15 cellular contexts compared by ENCODE assay signal in genomic region chr10:102620138-102620591, GRCh38. TPM values are rescaled to one million over a fixed set of nuclear protein-coding genes. Genes with fewer than 3 reads are reported as not detected.
DNase-seq lines count a peak whose midpoint lies in the region; ATAC-seq and TF ChIP-seq lines count a peak whose summit lies in the region.
"Had no signal": no experiment of that assay in that cellular context is flagged by ENCODE, and none has a peak within 500 bp of the region (broad histone marks: within the 10 kb centered on the region; RNA-seq: fewer than 3 reads in every experiment).

No MANE protein-coding gene starts in this region.

- no peak overlapping the region for H3K4me3 ChIP-seq in BLaER1 treated with 17β-estradiol and CSF1 and Interleukin-3, amounts not matched to agents 10 nM and 100 nM
- no peak overlapping the region for H3K4me3 ChIP-seq in colonic mucosa
- peak overlapping the region; percentile 37 for H3K4me3 ChIP-seq in skeletal muscle satellite cell (ENCODE audit: low read length)
- H3K4me3 ChIP-seq: A549 had no signal

- H3K27ac ChIP-seq in BLaER1 treated with 17β-estradiol and CSF1 and Interleukin-3, amounts not matched to agents 10 nM and 100 nM = no peak overlapping the region
- H3K27ac ChIP-seq in colonic mucosa = peak overlapping the region; percentile 29
- H3K27ac ChIP-seq: A549, KMS-11 had no signal

- H3K9me3 ChIP-seq in BLaER1 treated with 17β-estradiol and CSF1 and Interleukin-3, amounts not matched to agents 10 nM and 100 nM (replicated peaks in 1 of 11) = peaks cover 0 to 15% (median 3%) of the 10 kb centered on the region in 11 experiments; a peak in 6 of 22 replicates
- H3K9me3 ChIP-seq in colonic mucosa (no peaks in the 10 kb centered on the region), skeletal muscle satellite cell (replicated peaks; ENCODE audit: low read length) (no peaks in the 10 kb centered on the region)
- H3K9me3 ChIP-seq: A549, SK-N-SH had no signal

- no peak for DNase-seq in colonic mucosa
- DNase-seq in left lobe of liver (ENCODE audit: low spot score) = no peak
- no peak for DNase-seq in stimulated activated CD4-positive, alpha-beta T cell treated with anti-CD3 and anti-CD28 coated beads, Interleukin-4, amount 100 ng/mL, for 4 hours
- DNase-seq in NCI-H2081 (lab: John Stamatoyannopoulos, UW) = no peak
- DNase-seq: Calu3, foreskin melanocyte, NCI-H1694 treated with DMSO at 0.1 percent for 48 hours, NCI-H748 treated with DMSO at 0.1 percent for 48 hours, SK-N-SH had no signal

- H3K4me1 ChIP-seq in BLaER1 treated with 17β-estradiol and CSF1 and Interleukin-3, amounts not matched to agents 10 nM and 100 nM = peaks cover 40 to 66% (median 58%) of the 10 kb centered on the region in 10 experiments
- H3K4me1 ChIP-seq in colonic mucosa = peaks cover 9% of the 10 kb centered on the region
- H3K4me1 ChIP-seq in skeletal muscle satellite cell (ENCODE audit: control insufficient read depth, insufficient read depth, low read length) = peaks cover 48% of the 10 kb centered on the region
- H3K4me1 ChIP-seq: A549 had no signal

- intact Hi-C loops in colonic mucosa (cut with DNase I) = no loop called here

- H3K27me3 ChIP-seq in BLaER1 treated with 17β-estradiol and CSF1 and Interleukin-3, amounts not matched to agents 10 nM and 100 nM = no peaks in the 10 kb centered on the region
- H3K27me3 ChIP-seq in colonic mucosa (no peaks in the 10 kb centered on the region), skeletal muscle satellite cell (ENCODE audit: control insufficient read depth, insufficient read depth, low read length) (no peaks in the 10 kb centered on the region)

- peak overlapping the region in 10 of 11 experiments; percentile 60 to 83 (median 71); a peak in 18 of 22 replicates for H3K4me2 ChIP-seq in BLaER1 treated with 17β-estradiol and CSF1 and Interleukin-3, amounts not matched to agents 10 nM and 100 nM
- peak overlapping the region; percentile 62 for H3K4me2 ChIP-seq in skeletal muscle satellite cell (ENCODE audit: low read length)
- H3K4me2 ChIP-seq: A549, KMS-11, SK-N-SH had no signal

- TF ChIP-seq CTCF in colonic mucosa (IDR thresholded peaks at IDR 0.05) = no peak

- peak overlapping the region in 3 of 11 experiments; percentile 22 to 38 (median 28); a peak in 4 of 22 replicates for H3K9ac ChIP-seq in BLaER1 treated with 17β-estradiol and CSF1 and Interleukin-3, amounts not matched to agents 10 nM and 100 nM
- H3K9ac ChIP-seq in colonic mucosa (ENCODE audit: low read depth in 2 of 2, low read length in 2 of 2) (peak overlapping the region in 1 of 2 donors; percentile 16), skeletal muscle satellite cell (ENCODE audit: low read depth, low read length) (peak overlapping the region; percentile 46)
- H3K9ac ChIP-seq: KMS-11, SK-N-SH had no signal

- ATAC-seq in left lobe of liver (peak; percentile 62), GM21528 (IDR thresholded peaks at IDR 0.05; ENCODE audit: low FRiP score, unreplicated experiment) (no peak), GM18873 (IDR thresholded peaks at IDR 0.05; ENCODE audit: low FRiP score, unreplicated experiment) (no peak)

- peaks cover 0 to 24% (median 0%) of the 10 kb centered on the region in 11 experiments; a peak in 4 of 22 replicates for H4K20me1 ChIP-seq in BLaER1 treated with 17β-estradiol and CSF1 and Interleukin-3, amounts not matched to agents 10 nM and 100 nM

- H3K36me3 ChIP-seq in BLaER1 treated with 17β-estradiol and CSF1 and Interleukin-3, amounts not matched to agents 10 nM and 100 nM = peaks cover 25 to 63% (median 53%) of the 10 kb centered on the region in 11 experiments
- H3K36me3 ChIP-seq in colonic mucosa = no peaks in the 10 kb centered on the region
- peaks cover 4% of the 10 kb centered on the region for H3K36me3 ChIP-seq in skeletal muscle satellite cell (ENCODE audit: insufficient read depth, low read length)

RNA-seq across cellular contexts. Expression of gene TRIM8, which starts 24.1 kb away (rescaled TPM):
- total RNA-seq in colonic mucosa = 10 to 100 TPM; 64.9 to 79.6 TPM
- total RNA-seq in left lobe of liver = 39.1 TPM
- 62.9 and 69.2 TPM in 2 replicates for total RNA-seq in skeletal muscle satellite cell (2012; rRNA removed)
